ENCODE assay signal across 8 cellular contexts in the genomic region with DNA sequence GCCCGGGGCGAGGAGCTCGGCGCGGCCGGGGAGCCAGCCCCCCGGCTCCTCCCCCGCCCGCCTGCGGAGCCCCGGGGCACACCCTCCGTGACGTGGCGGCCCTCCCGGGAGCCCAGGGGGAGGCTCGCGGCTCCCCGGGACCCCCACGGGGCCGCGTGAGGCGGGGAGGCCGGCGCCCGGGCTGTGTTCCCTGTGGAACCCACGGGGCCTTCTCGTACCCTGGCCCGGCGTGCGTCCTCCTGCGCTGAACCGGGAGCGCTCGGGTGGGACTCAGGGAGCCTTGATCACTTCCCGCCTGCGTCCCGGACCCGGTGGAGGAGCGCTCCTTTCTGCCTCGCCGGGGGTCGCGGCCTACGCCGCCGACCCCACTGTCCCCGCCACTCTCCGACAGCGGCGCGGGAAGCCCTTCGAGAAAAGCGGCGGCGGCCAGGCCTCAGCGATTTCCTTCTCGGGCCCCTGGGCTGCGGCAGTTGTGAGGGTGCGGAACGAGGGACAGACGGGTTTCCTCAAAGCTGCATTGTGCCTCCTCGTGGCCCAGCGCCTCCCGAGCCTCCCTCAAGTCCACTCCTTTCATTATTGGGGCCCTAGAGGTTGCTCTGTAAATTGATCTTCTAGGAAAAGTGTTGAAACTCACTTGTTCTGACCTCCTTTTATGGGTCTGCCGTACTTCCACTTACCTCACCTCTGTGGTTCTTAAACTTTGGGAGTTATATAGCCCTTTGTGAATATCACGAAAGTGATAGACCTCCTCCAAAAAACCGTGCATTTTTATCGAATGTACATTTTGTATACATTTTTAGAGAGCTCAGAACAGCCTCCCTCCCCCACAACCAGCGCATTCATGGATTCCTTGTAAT. TPM values are rescaled to one million over a fixed set of nuclear protein-coding genes. Genes with fewer than 3 reads are reported as not detected.
DNase-seq lines count a peak whose midpoint lies in the region; ATAC-seq and TF ChIP-seq lines count a peak whose summit lies in the region.

No MANE protein-coding gene starts in this region.

- ATAC-seq in GM18508 (IDR thresholded peaks at IDR 0.05; ENCODE audit: insufficient read depth, unreplicated experiment) (peak; percentile 32), HG02973 (IDR thresholded peaks at IDR 0.05; ENCODE audit: unreplicated experiment) (peak; percentile 66), WTC11 (peak; percentile 77), left colon (peak; percentile 87)

- DNase-seq in NCI-H2081 treated with DMSO at 0.1 percent for 48 hours (lab: John Stamatoyannopoulos, UW) (peak; percentile 12), WTC11 (ENCODE audit: low spot score) (peak; percentile 59), cerebellum (ENCODE audit: low spot score) (peak; percentile 91), left colon (peak; percentile 65 to 79)
- DNase-seq in stimulated activated CD4-positive, alpha-beta T cell treated with anti-CD3 and anti-CD28 coated beads, Interleukin-1b, Interleukin-23, amount 100 ng/mL, for 4 hours (ENCODE audit: low read depth in 2 of 2) = peak; percentile 73 to 75

- H3K27me3 ChIP-seq in ACC112 (ENCODE audit: insufficient read depth, low read length) = no peaks in the 10 kb centered on the region

- peak overlapping the region; percentile 85 for H3K27ac ChIP-seq in ACC112 (ENCODE audit: low read depth, low read length)

- peaks cover 9% of the 10 kb centered on the region for H3K79me2 ChIP-seq in ACC112 (ENCODE audit: control insufficient read depth, insufficient read depth, low read length, unreplicated experiment)

- H2AFZ ChIP-seq in ACC112 (ENCODE audit: low read length, unreplicated experiment) = peak overlapping the region; percentile 60

- H3K27me3 Mint-ChIP-seq in WTC11 (ENCODE audit: low read depth) = no peaks in the 10 kb centered on the region

- no peak for TF ChIP-seq CTCF in WTC11 (IDR thresholded peaks at IDR 0.05)

- no peaks in the 10 kb centered on the region for H3K9me3 Mint-ChIP-seq in WTC11

- intact Hi-C loops in left colon (cut with DNase I, micrococcal nuclease) = no loop called here

- H3K36me3 Mint-ChIP-seq in WTC11 = peaks cover 28% of the 10 kb centered on the region

- H3K4me3 ChIP-seq in ACC112 (ENCODE audit: low read depth, low read length) = peak overlapping the region; percentile 79

- CTCF ChIA-PET in WTC11 (lab: Charles Lee) = interaction anchor here (0.9 to 1.9 kb wide), 4 partner anchors 102 to 438 kb away, joined by 3 to 8 read pairs (median 4); a partner anchor contains a TSS

- no peaks in the 10 kb centered on the region for H3K36me3 ChIP-seq in ACC112 (ENCODE audit: insufficient read depth, low read length)

- peaks cover 26% of the 10 kb centered on the region for H3K4me1 Mint-ChIP-seq in WTC11

- peak overlapping the region; percentile 80 for H3K27ac Mint-ChIP-seq in WTC11

- POLR2A ChIA-PET in WTC11 (lab: Charles Lee) = interaction anchor here (0.6 to 1.2 kb wide), 3 partner anchors 19 to 454 kb away, joined by 3 to 4 read pairs (median 3); a partner anchor contains a TSS

- peak overlapping the region; percentile 92 for H3K4me3 Mint-ChIP-seq in WTC11

- H3K4me1 ChIP-seq in ACC112 (ENCODE audit: control insufficient read depth, insufficient read depth, low read length, unreplicated experiment) = peaks cover 13% of the 10 kb centered on the region

TF ChIP-seq in WTC11, 78 proteins besides CTCF, POLR2A, EP300 and RAD21 (continues in another document):
- TF ChIP-seq EMX1 (CRISPR knock-in tag; IDR thresholded peaks at IDR 0.05) (no peak), PRRX2 (CRISPR knock-in tag; IDR thresholded peaks at IDR 0.05) (no peak), FOXK1 (CRISPR knock-in tag; IDR thresholded peaks at IDR 0.05) (no peak), ZNF423 (CRISPR knock-in tag; IDR thresholded peaks at IDR 0.05) (peak; percentile 90)
- TF ChIP-seq, protein P1, sequence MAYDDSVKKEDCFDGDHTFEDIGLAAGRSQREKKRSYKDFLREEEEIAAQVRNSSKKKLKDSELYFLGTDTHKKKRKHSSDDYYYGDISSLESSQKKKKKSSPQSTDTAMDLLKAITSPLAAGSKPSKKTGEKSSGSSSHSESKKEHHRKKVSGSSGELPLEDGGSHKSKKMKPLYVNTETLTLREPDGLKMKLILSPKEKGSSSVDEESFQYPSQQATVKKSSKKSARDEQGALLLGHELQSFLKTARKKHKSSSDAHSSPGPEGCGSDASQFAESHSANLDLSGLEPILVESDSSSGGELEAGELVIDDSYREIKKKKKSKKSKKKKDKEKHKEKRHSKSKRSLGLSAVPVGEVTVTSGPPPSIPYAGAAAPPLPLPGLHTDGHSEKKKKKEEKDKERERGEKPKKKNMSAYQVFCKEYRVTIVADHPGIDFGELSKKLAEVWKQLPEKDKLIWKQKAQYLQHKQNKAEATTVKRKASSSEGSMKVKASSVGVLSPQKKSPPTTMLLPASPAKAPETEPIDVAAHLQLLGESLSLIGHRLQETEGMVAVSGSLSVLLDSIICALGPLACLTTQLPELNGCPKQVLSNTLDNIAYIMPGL (CRISPR knock-in tag; IDR thresholded peaks at IDR 0.05) = peak; percentile 32; the same call in 1 of the 2 replicates
- TF ChIP-seq, protein P2, sequence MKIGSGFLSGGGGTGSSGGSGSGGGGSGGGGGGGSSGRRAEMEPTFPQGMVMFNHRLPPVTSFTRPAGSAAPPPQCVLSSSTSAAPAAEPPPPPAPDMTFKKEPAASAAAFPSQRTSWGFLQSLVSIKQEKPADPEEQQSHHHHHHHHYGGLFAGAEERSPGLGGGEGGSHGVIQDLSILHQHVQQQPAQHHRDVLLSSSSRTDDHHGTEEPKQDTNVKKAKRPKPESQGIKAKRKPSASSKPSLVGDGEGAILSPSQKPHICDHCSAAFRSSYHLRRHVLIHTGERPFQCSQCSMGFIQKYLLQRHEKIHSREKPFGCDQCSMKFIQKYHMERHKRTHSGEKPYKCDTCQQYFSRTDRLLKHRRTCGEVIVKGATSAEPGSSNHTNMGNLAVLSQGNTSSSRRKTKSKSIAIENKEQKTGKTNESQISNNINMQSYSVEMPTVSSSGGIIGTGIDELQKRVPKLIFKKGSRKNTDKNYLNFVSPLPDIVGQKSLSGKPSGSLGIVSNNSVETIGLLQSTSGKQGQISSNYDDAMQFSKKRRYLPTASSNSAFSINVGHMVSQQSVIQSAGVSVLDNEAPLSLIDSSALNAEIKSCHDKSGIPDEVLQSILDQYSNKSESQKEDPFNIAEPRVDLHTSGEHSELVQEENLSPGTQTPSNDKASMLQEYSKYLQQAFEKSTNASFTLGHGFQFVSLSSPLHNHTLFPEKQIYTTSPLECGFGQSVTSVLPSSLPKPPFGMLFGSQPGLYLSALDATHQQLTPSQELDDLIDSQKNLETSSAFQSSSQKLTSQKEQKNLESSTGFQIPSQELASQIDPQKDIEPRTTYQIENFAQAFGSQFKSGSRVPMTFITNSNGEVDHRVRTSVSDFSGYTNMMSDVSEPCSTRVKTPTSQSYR (CRISPR knock-in tag; IDR thresholded peaks at IDR 0.05) = no peak
- TF ChIP-seq, protein P3, sequence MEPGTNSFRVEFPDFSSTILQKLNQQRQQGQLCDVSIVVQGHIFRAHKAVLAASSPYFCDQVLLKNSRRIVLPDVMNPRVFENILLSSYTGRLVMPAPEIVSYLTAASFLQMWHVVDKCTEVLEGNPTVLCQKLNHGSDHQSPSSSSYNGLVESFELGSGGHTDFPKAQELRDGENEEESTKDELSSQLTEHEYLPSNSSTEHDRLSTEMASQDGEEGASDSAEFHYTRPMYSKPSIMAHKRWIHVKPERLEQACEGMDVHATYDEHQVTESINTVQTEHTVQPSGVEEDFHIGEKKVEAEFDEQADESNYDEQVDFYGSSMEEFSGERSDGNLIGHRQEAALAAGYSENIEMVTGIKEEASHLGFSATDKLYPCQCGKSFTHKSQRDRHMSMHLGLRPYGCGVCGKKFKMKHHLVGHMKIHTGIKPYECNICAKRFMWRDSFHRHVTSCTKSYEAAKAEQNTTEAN (CRISPR knock-in tag; IDR thresholded peaks at IDR 0.05) = no peak
- TF ChIP-seq, protein P4, sequence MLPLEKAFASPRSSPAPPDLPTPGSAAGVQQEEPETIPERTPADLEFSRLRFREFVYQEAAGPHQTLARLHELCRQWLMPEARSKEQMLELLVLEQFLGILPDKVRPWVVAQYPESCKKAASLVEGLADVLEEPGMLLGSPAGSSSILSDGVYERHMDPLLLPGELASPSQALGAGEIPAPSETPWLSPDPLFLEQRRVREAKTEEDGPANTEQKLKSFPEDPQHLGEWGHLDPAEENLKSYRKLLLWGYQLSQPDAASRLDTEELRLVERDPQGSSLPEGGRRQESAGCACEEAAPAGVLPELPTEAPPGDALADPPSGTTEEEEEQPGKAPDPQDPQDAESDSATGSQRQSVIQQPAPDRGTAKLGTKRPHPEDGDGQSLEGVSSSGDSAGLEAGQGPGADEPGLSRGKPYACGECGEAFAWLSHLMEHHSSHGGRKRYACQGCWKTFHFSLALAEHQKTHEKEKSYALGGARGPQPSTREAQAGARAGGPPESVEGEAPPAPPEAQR (CRISPR knock-in tag; IDR thresholded peaks at IDR 0.05) = no peak
- TF ChIP-seq, protein P5, sequence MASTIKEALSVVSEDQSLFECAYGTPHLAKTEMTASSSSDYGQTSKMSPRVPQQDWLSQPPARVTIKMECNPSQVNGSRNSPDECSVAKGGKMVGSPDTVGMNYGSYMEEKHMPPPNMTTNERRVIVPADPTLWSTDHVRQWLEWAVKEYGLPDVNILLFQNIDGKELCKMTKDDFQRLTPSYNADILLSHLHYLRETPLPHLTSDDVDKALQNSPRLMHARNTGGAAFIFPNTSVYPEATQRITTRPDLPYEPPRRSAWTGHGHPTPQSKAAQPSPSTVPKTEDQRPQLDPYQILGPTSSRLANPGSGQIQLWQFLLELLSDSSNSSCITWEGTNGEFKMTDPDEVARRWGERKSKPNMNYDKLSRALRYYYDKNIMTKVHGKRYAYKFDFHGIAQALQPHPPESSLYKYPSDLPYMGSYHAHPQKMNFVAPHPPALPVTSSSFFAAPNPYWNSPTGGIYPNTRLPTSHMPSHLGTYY (CRISPR knock-in tag; IDR thresholded peaks at IDR 0.05) = no peak
- TF ChIP-seq, protein P6, sequence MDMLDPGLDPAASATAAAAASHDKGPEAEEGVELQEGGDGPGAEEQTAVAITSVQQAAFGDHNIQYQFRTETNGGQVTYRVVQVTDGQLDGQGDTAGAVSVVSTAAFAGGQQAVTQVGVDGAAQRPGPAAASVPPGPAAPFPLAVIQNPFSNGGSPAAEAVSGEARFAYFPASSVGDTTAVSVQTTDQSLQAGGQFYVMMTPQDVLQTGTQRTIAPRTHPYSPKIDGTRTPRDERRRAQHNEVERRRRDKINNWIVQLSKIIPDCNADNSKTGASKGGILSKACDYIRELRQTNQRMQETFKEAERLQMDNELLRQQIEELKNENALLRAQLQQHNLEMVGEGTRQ (CRISPR knock-in tag; IDR thresholded peaks at IDR 0.05) = no peak

RNA-seq across cellular contexts. Expression of a gene that starts 0.6 kb away (rescaled TPM):
- 83.3 to 92.3 TPM (median 91.7 TPM) in 3 replicates for total RNA-seq in WTC11 (2021)
- total RNA-seq in cerebellum = 50.4 TPM
- 10 to 100 TPM; 30.2 to 42.5 TPM for total RNA-seq in left colon

RNA-seq across cellular contexts. Expression of a gene that starts 19.6 kb away (rescaled TPM):
- total RNA-seq in WTC11 (2021) = 15.8 to 20.2 TPM (median 16.4 TPM) in 3 replicates
- 11.1 TPM for total RNA-seq in cerebellum
- 10 to 100 TPM; 14.4 to 15.1 TPM for total RNA-seq in left colon

RNA-seq across cellular contexts. Expression of a gene that starts 19.6 kb away (rescaled TPM):
- total RNA-seq in WTC11 (2021) (2.1 to 2.8 TPM (median 2.5 TPM) in 3 replicates), cerebellum (4.0 TPM), left colon (1 to 10 TPM in 1 of 2 donors, under 1 TPM in 1; 0.89 to 1.8 TPM)

Comparison
In these comparisons a context has a peak if more than half of its experiments do, and no peak if none do; other contexts are left out.
1. Peak in every context shown above with its lines: DNase-seq, ATAC-seq, H3K4me3 ChIP-seq and H3K27ac ChIP-seq.
2. ATAC-seq: peak in every context shown above with its lines; median percentile 87 in left colon; 77 in WTC11; 66 in HG02973; 32 in GM18508.
3. DNase-seq: peak in every context shown above with its lines; median percentile 91 in cerebellum; 74 in stimulated activated CD4-positive, alpha-beta T cell treated with anti-CD3 and anti-CD28 coated beads, Interleukin-1b, Interleukin-23, amount 100 ng/mL, for 4 hours; 72 in left colon; 59 in WTC11; 12 in NCI-H2081 treated with DMSO at 0.1 percent for 48 hours.